ENCODE assay signal across 1 cellular context in the genomic region with DNA sequence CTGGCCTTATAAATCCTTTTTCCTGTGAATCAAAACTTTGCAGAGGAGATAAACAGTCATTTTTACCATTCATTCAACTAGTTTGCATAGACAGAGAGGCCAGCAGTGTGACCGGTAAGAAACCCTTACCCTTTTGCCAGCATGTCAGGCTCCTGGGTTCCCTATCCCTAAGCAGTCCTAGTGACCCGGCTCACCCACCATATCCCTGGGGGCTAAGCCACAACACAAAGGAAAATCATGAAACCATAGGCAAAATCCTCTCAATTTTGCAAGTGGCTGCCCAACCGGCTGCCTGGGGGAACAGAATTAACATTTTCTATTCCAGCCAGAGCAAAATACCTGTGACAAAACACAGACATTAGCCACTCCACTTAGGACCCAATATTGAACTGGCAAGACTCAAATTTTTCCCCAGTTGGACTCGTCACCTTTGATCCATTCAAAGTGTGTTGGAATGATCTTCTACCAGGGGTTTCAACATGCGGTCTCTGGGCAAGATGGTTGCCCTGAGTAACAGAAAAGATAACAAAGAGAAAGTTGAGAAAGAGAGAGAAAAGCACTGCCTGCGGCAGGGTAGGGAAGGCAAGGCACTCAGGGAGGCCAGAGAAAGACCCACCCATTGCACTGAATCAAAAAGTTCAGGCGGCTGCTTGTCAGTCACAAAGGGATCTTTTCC.
TF ChIP-seq lines count a peak whose summit lies in the region.

No MANE protein-coding gene starts in this region.

TF ChIP-seq in GM23338, 12 proteins besides CTCF, POLR2A, EP300 and RAD21 (continued from another document):
- TF ChIP-seq, protein P1, sequence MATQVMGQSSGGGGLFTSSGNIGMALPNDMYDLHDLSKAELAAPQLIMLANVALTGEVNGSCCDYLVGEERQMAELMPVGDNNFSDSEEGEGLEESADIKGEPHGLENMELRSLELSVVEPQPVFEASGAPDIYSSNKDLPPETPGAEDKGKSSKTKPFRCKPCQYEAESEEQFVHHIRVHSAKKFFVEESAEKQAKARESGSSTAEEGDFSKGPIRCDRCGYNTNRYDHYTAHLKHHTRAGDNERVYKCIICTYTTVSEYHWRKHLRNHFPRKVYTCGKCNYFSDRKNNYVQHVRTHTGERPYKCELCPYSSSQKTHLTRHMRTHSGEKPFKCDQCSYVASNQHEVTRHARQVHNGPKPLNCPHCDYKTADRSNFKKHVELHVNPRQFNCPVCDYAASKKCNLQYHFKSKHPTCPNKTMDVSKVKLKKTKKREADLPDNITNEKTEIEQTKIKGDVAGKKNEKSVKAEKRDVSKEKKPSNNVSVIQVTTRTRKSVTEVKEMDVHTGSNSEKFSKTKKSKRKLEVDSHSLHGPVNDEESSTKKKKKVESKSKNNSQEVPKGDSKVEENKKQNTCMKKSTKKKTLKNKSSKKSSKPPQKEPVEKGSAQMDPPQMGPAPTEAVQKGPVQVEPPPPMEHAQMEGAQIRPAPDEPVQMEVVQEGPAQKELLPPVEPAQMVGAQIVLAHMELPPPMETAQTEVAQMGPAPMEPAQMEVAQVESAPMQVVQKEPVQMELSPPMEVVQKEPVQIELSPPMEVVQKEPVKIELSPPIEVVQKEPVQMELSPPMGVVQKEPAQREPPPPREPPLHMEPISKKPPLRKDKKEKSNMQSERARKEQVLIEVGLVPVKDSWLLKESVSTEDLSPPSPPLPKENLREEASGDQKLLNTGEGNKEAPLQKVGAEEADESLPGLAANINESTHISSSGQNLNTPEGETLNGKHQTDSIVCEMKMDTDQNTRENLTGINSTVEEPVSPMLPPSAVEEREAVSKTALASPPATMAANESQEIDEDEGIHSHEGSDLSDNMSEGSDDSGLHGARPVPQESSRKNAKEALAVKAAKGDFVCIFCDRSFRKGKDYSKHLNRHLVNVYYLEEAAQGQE (IDR thresholded peaks at IDR 0.05; ENCODE audit: unreplicated experiment): no peak
- no peak for TF ChIP-seq EZH2phosphoT487 (IDR thresholded peaks at IDR 0.05; ENCODE audit: unreplicated experiment)
- TF ChIP-seq, protein P2, sequence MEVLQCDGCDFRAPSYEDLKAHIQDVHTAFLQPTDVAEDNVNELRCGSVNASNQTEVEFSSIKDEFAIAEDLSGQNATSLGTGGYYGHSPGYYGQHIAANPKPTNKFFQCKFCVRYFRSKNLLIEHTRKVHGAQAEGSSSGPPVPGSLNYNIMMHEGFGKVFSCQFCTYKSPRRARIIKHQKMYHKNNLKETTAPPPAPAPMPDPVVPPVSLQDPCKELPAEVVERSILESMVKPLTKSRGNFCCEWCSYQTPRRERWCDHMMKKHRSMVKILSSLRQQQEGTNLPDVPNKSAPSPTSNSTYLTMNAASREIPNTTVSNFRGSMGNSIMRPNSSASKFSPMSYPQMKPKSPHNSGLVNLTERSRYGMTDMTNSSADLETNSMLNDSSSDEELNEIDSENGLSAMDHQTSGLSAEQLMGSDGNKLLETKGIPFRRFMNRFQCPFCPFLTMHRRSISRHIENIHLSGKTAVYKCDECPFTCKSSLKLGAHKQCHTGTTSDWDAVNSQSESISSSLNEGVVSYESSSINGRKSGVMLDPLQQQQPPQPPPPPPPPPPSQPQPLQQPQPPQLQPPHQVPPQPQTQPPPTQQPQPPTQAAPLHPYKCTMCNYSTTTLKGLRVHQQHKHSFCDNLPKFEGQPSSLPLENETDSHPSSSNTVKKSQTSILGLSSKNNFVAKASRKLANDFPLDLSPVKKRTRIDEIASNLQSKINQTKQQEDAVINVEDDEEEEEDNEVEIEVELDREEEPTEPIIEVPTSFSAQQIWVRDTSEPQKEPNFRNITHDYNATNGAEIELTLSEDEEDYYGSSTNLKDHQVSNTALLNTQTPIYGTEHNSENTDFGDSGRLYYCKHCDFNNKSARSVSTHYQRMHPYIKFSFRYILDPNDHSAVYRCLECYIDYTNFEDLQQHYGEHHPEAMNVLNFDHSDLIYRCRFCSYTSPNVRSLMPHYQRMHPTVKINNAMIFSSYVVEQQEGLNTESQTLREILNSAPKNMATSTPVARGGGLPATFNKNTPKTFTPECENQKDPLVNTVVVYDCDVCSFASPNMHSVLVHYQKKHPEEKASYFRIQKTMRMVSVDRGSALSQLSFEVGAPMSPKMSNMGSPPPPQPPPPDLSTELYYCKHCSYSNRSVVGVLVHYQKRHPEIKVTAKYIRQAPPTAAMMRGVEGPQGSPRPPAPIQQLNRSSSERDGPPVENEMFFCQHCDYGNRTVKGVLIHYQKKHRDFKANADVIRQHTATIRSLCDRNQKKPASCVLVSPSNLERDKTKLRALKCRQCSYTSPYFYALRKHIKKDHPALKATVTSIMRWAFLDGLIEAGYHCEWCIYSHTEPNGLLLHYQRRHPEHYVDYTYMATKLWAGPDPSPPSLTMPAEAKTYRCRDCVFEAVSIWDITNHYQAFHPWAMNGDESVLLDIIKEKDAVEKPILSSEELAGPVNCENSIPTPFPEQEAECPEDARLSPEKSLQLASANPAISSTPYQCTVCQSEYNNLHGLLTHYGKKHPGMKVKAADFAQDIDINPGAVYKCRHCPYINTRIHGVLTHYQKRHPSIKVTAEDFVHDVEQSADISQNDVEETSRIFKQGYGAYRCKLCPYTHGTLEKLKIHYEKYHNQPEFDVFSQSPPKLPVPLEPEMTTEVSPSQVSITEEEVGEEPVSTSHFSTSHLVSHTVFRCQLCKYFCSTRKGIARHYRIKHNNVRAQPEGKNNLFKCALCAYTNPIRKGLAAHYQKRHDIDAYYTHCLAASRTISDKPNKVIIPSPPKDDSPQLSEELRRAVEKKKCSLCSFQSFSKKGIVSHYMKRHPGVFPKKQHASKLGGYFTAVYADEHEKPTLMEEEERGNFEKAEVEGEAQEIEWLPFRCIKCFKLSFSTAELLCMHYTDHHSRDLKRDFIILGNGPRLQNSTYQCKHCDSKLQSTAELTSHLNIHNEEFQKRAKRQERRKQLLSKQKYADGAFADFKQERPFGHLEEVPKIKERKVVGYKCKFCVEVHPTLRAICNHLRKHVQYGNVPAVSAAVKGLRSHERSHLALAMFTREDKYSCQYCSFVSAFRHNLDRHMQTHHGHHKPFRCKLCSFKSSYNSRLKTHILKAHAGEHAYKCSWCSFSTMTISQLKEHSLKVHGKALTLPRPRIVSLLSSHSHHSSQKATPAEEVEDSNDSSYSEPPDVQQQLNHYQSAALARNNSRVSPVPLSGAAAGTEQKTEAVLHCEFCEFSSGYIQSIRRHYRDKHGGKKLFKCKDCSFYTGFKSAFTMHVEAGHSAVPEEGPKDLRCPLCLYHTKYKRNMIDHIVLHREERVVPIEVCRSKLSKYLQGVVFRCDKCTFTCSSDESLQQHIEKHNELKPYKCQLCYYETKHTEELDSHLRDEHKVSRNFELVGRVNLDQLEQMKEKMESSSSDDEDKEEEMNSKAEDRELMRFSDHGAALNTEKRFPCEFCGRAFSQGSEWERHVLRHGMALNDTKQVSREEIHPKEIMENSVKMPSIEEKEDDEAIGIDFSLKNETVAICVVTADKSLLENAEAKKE (CRISPR knock-in tag; IDR thresholded peaks at IDR 0.05): no peak
- TF ChIP-seq, protein P3, sequence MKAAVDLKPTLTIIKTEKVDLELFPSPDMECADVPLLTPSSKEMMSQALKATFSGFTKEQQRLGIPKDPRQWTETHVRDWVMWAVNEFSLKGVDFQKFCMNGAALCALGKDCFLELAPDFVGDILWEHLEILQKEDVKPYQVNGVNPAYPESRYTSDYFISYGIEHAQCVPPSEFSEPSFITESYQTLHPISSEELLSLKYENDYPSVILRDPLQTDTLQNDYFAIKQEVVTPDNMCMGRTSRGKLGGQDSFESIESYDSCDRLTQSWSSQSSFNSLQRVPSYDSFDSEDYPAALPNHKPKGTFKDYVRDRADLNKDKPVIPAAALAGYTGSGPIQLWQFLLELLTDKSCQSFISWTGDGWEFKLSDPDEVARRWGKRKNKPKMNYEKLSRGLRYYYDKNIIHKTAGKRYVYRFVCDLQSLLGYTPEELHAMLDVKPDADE (IDR thresholded peaks at IDR 0.05): no peak
- TF ChIP-seq ZNF114 (CRISPR knock-in tag; IDR thresholded peaks at IDR 0.05): no peak
- TF ChIP-seq STAT1 (IDR thresholded peaks at IDR 0.05; ENCODE audit: unreplicated experiment): no peak
- no peak for TF ChIP-seq NANOG (IDR thresholded peaks at IDR 0.05; ENCODE audit: borderline replicate concordance)
- no peak for TF ChIP-seq POLR2AphosphoS5 (IDR thresholded peaks at IDR 0.05; ENCODE audit: low read depth)
- no peak for TF ChIP-seq CREB1 (CRISPR knock-in tag; IDR thresholded peaks at IDR 0.05; ENCODE audit: low read depth)
- no peak for TF ChIP-seq ZNF331 (CRISPR knock-in tag; IDR thresholded peaks at IDR 0.05; ENCODE audit: low read depth)
- no peak for TF ChIP-seq JUNB (IDR thresholded peaks at IDR 0.05; ENCODE audit: unreplicated experiment)
